13 cellular contexts compared by ENCODE assay signal in genomic region chr17:15236281-15237105, GRCh38. TPM values are rescaled to one million over a fixed set of nuclear protein-coding genes. Genes with fewer than 3 reads are reported as not detected.
DNase-seq lines count a peak whose midpoint lies in the region; ATAC-seq lines count a peak whose summit lies in the region.
"Had no signal": no experiment of that assay in that cellular context is flagged by ENCODE, and none has a peak within 500 bp of the region (broad histone marks: within the 10 kb centered on the region; RNA-seq: fewer than 3 reads in every experiment).

No MANE protein-coding gene starts in this region.

- peak overlapping the region; percentile 61 for H3K27ac ChIP-seq in mesodermal cell (ENCODE audit: low read depth, low read length, severe bottlenecking)
- H3K27ac ChIP-seq: ascending aorta had no signal

- H3K4me3 ChIP-seq in mesodermal cell (ENCODE audit: extremely low read depth, insufficient read depth, low read length, poor library complexity, severe bottlenecking), result no peak overlapping the region
- H3K4me3 ChIP-seq: ascending aorta had no signal

- peaks cover 36% of the 10 kb centered on the region for H3K4me1 ChIP-seq in mesodermal cell (ENCODE audit: control insufficient read depth, insufficient read depth, low read length, poor library complexity, severe bottlenecking)

- WGBS in mesodermal cell (ENCODE audit: insufficient coverage in 2 of 2), 2 experiments, result 87 to 91% methylated on average over 7 to 10 of the region's 10 CpGs

- intact Hi-C loops in posterior cingulate gyrus (cut with DNase I), result no loop called here

- ATAC-seq in HG02588 (IDR thresholded peaks at IDR 0.05; ENCODE audit: unreplicated experiment), result no peak

- no peaks in the 10 kb centered on the region for H3K9me3 ChIP-seq in mesodermal cell (ENCODE audit: control insufficient read depth, low read length)
- H3K9me3 ChIP-seq: ascending aorta had no signal

- peak; percentile 39 for DNase-seq in EH (ENCODE audit: low read depth)
- peak; percentile 77 to 88 for DNase-seq in Kasumi-1 (lab: John Stamatoyannopoulos, UW)
- peak; percentile 21 for DNase-seq in UCSD-AML1 (lab: John Stamatoyannopoulos, UW; ENCODE audit: unreplicated experiment)
- DNase-seq in activated CD4-positive, alpha-beta T cell treated with anti-CD3 and anti-CD28 coated beads, Interleukin-2, amount 50 U/mL, for 1 hour, result no peak
- no peak for DNase-seq in posterior cingulate gyrus
- no peak for DNase-seq in NCI-H748 (lab: John Stamatoyannopoulos, UW; ENCODE audit: unreplicated experiment)
- DNase-seq: activated CD8-positive, alpha-beta memory T cell treated with anti-CD3 and anti-CD28 coated beads, Interleukin-2, amount 50 U/mL, for 4 hours; RPMI8226; stimulated activated naive CD4-positive, alpha-beta T cell treated with Interleukin-2 at 50 U/mL for 16 hours; T1000 had no signal

- peaks cover 95% of the 10 kb centered on the region for H3K36me3 ChIP-seq in mesodermal cell (ENCODE audit: control insufficient read depth, insufficient read depth, low read length)

RNA-seq across cellular contexts. Expression of gene PMP22, which starts 28.6 kb away (rescaled TPM):
- 220 TPM for polyA plus RNA-seq in mesodermal cell (2013, experiment 1 of 2)
- polyA plus RNA-seq in mesodermal cell (2013, experiment 2 of 2), result 196 TPM

Comparison
In these comparisons a context has a peak if more than half of its experiments do, and no peak if none do; other contexts are left out.
1. DNase-seq: peak in EH (single experiment), Kasumi-1 (2 of 2) and UCSD-AML1 (single experiment); none in activated CD4-positive, alpha-beta T cell treated with anti-CD3 and anti-CD28 coated beads, Interleukin-2, amount 50 U/mL, for 1 hour (single experiment), posterior cingulate gyrus (0 of 10) and NCI-H748 (single experiment).